ENCODE assay signal across 26 cellular contexts in genomic region chr10:54613162-54613561, GRCh38.
DNase-seq lines count a peak whose midpoint lies in the region; ATAC-seq and TF ChIP-seq lines count a peak whose summit lies in the region.
"Had no signal": no experiment of that assay in that cellular context is flagged by ENCODE, and none has a peak within 500 bp of the region (broad histone marks: within the 10 kb centered on the region; RNA-seq: fewer than 3 reads in every experiment).

No MANE protein-coding gene starts in this region.

- H3K4me1 ChIP-seq in IMR-90 (ENCODE audit: control insufficient read depth, insufficient read depth, low read length) (no peaks in the 10 kb centered on the region), fibroblast of lung (ENCODE audit: control insufficient read depth, extremely low read depth, insufficient read depth, low read length) (no peaks in the 10 kb centered on the region), thyroid gland (peaks cover 5 to 19% of the 10 kb centered on the region in 2 donors)
- H3K4me1 ChIP-seq: adrenal gland, BLaER1, pancreas, SJCRH30, stomach, tibial artery had no signal

- H3K18ac ChIP-seq in IMR-90 (ENCODE audit: low read depth, low read length) = no peak overlapping the region

- no peak overlapping the region for H3K4me3 ChIP-seq in IMR-90 (ENCODE audit: insufficient read depth, low read depth, low read length)
- H3K4me3 ChIP-seq in fibroblast of lung (replicated peaks in 1 of 4; ENCODE audit: control extremely low read depth in 1 of 4, insufficient read depth in 1 of 4, low read depth in 3 of 4, low read length in 4 of 4) = no peak overlapping the region
- H3K4me3 ChIP-seq in thyroid gland (replicated peaks in 1 of 3) = no peak overlapping the region
- H3K4me3 ChIP-seq: adrenal gland, BLaER1, dorsolateral prefrontal cortex, pancreas, SJCRH30, stomach, tibial artery had no signal

- no peaks in the 10 kb centered on the region for H3K79me1 ChIP-seq in IMR-90 (ENCODE audit: low read depth in 1 of 2, low read length in 2 of 2)

- in situ Hi-C loops in IMR-90 (cut with MboI; ENCODE audit: low sequenced_read_pairs) = no loop called here

- H3K79me2 ChIP-seq in fibroblast of lung (ENCODE audit: control insufficient read depth, insufficient read depth, low read length) = no peaks in the 10 kb centered on the region

- H2AFZ ChIP-seq in IMR-90 (replicated peaks; ENCODE audit: low read length, poor library complexity) (no peak overlapping the region), fibroblast of lung (ENCODE audit: low read length) (no peak overlapping the region)

- H3K27me3 Mint-ChIP-seq in WTC11 (ENCODE audit: low read depth) = no peaks in the 10 kb centered on the region

- no peak overlapping the region for H3K4ac ChIP-seq in IMR-90 (ENCODE audit: low read depth, low read length)

- TF ChIP-seq RAD21 in IMR-90 (IDR thresholded peaks at IDR 0.05; ENCODE audit: low read length) = no peak

- no peak overlapping the region for H3K4me3 Mint-ChIP-seq in WTC11

- dilution Hi-C loops in IMR-90 (cut with HindIII; ENCODE audit: low sequenced_read_pairs, unreplicated experiment) = no loop called here

- no peak overlapping the region for H2AK9ac ChIP-seq in IMR-90 (replicated peaks; ENCODE audit: low read depth, low read length, poor library complexity)

- H2BK5ac ChIP-seq in IMR-90 (ENCODE audit: low read depth, low read length, poor library complexity, severe bottlenecking) = no peak overlapping the region

- CTCF ChIA-PET in IMR-90 (lab: Yijun Ruan, JAX) (no interaction called here), WTC11 (lab: Charles Lee) (no interaction called here)

- 0 out of 2 replicates have a peak overlapping the region, but pooled peaks have one; percentile 35 for H3K27ac Mint-ChIP-seq in WTC11

- no peak overlapping the region for H2BK120ac ChIP-seq in IMR-90 (ENCODE audit: low read depth, low read length)

- no peaks in the 10 kb centered on the region for H3K36me3 Mint-ChIP-seq in WTC11

- intact Hi-C loops in IMR-90 (cut with micrococcal nuclease) = no loop called here
- intact Hi-C loops in thyroid gland (cut with DNase I) = no loop called here

- no peak overlapping the region for H3K14ac ChIP-seq in IMR-90 (replicated peaks; ENCODE audit: low read depth, low read length)

- H4K20me1 ChIP-seq in IMR-90 (ENCODE audit: insufficient read depth, low read length) = no peaks in the 10 kb centered on the region
- no peaks in the 10 kb centered on the region for H4K20me1 ChIP-seq in fibroblast of lung (ENCODE audit: control insufficient read depth, extremely low read depth, insufficient read depth, low read length)
- H4K20me1 ChIP-seq: BLaER1 had no signal

- no peaks in the 10 kb centered on the region for H3K9me1 ChIP-seq in IMR-90 (ENCODE audit: insufficient read depth, low read length)

- H3K4me2 ChIP-seq in IMR-90 (ENCODE audit: low read depth, low read length) (no peak overlapping the region), fibroblast of lung (ENCODE audit: extremely low read depth, insufficient read depth, low read length) (no peak overlapping the region)
- H3K4me2 ChIP-seq: BLaER1 had no signal

- H2BK15ac ChIP-seq in IMR-90 (ENCODE audit: low read depth, low read length) = no peak overlapping the region

- TF ChIP-seq CTCF in IMR-90 (conservative IDR thresholded peaks at IDR 0.05; ENCODE audit: low read depth, low read length) = no peak
- TF ChIP-seq CTCF in WTC11 (IDR thresholded peaks at IDR 0.05) = no peak
- TF ChIP-seq CTCF in fibroblast of lung (conservative IDR thresholded peaks at IDR 0.05 in 1 of 2, IDR thresholded peaks at IDR 0.05 in 1 of 2; ENCODE audit: low read depth in 1 of 2, low read length in 2 of 2) = no peak
- TF ChIP-seq CTCF in thyroid gland (IDR thresholded peaks at IDR 0.05) = no peak

- no peaks in the 10 kb centered on the region for H3K9me3 ChIP-seq in IMR-90 (ENCODE audit: control insufficient read depth, insufficient read depth, low read length)
- H3K9me3 ChIP-seq in fibroblast of lung (ENCODE audit: control insufficient read depth, insufficient read depth, low read depth, low read length) = no peaks in the 10 kb centered on the region
- H3K9me3 ChIP-seq in thyroid gland = no peaks in the 10 kb centered on the region
- H3K9me3 ChIP-seq: adrenal gland, BLaER1, pancreas, SJCRH30, stomach, tibial artery had no signal

- no peak overlapping the region for H2AK5ac ChIP-seq in IMR-90 (ENCODE audit: low read depth, low read length)

- DNase-seq in IMR-90 = no peak
- DNase-seq in WTC11 (ENCODE audit: low spot score) = no peak
- DNase-seq in fibroblast of lung (ENCODE audit: low read depth in 2 of 2) = peak; percentile 1 to 29
- no peak for DNase-seq in thyroid gland
- no peak for DNase-seq in SK-N-DZ (ENCODE audit: low spot score)
- DNase-seq in SKM-1 treated with dmso at 0.1 percent for 144 hours (lab: John Stamatoyannopoulos, UW; ENCODE audit: unreplicated experiment) = no peak
- DNase-seq: activated CD4-positive, alpha-beta T cell treated with anti-CD3 and anti-CD28 coated beads, Interleukin-2, amount 50 U/mL, for 48 hours; activated CD4-positive, CD25-positive, alpha-beta regulatory T cell treated with anti-CD3 and anti-CD28 coated beads, Interleukin-2, amount 50 U/mL, for 72 hours; activated naive CD4-positive, alpha-beta T cell; adrenal gland; dorsolateral prefrontal cortex; H7; mesenchymal stem cell; NCI-H146; NCI-H2107; NCI-H446; NCI-H82; pancreas; right cardiac atrium; SJCRH30; stimulated activated CD4-positive, alpha-beta T cell treated with anti-CD3 and anti-CD28 coated beads, Interleukin-2, amount 100 ng/mL, for 48 hours; stomach; tibial artery had no signal

- H3K36me3 ChIP-seq in IMR-90 (ENCODE audit: control insufficient read depth, insufficient read depth, low read length) (no peaks in the 10 kb centered on the region), fibroblast of lung (ENCODE audit: control insufficient read depth, insufficient read depth, low read length) (no peaks in the 10 kb centered on the region), thyroid gland (no peaks in the 10 kb centered on the region)
- H3K36me3 ChIP-seq: adrenal gland, BLaER1, pancreas, SJCRH30, stomach, tibial artery had no signal

- H2BK20ac ChIP-seq in IMR-90 (ENCODE audit: low read depth, low read length) = no peak overlapping the region

- H4K8ac ChIP-seq in IMR-90 (ENCODE audit: low read depth in 2 of 2, low read length in 2 of 2) = no peak overlapping the region

- H3K56ac ChIP-seq in IMR-90 (ENCODE audit: extremely low read depth, insufficient read depth, low read length) = no peak overlapping the region

- H3K23ac ChIP-seq in IMR-90 (ENCODE audit: low read depth, low read length) = no peak overlapping the region

- ATAC-seq in IMR-90 (ENCODE audit: low read depth) (no peak), WTC11 (no peak), HG02642 (IDR thresholded peaks at IDR 0.05; ENCODE audit: poor library complexity, unreplicated experiment) (no peak)
- ATAC-seq: left lobe of liver, pancreas, right cardiac atrium had no signal

- H3K27ac ChIP-seq in IMR-90 (ENCODE audit: insufficient read depth, low read length) (no peak overlapping the region), fibroblast of lung (ENCODE audit: insufficient read depth, low read length) (no peak overlapping the region), thyroid gland (peak overlapping the region in 2 of 3 donors; percentile 52 to 77)
- H3K27ac ChIP-seq: adrenal gland, BLaER1, dorsolateral prefrontal cortex, pancreas, SJCRH30, stomach, tibial artery had no signal

- no TSS peak for BruUV-seq in IMR-90 (replicated peaks; lab: Mats Ljungman, UMichigan)

- no peaks in the 10 kb centered on the region for H3K9me3 Mint-ChIP-seq in WTC11

- H3K27me3 ChIP-seq in IMR-90 (ENCODE audit: control insufficient read depth, insufficient read depth, low read length) (no peaks in the 10 kb centered on the region), fibroblast of lung (ENCODE audit: control insufficient read depth, insufficient read depth, low read length) (no peaks in the 10 kb centered on the region), thyroid gland (no peaks in the 10 kb centered on the region)
- H3K27me3 ChIP-seq: adrenal gland, BLaER1, dorsolateral prefrontal cortex, pancreas, SJCRH30, stomach, tibial artery had no signal

- TF ChIP-seq POLR2A in IMR-90 (IDR thresholded peaks at IDR 0.05; ENCODE audit: low read depth, low read length) (no peak), thyroid gland (IDR thresholded peaks at IDR 0.05) (no peak)

- H3K9ac ChIP-seq in IMR-90 (ENCODE audit: low read depth, low read length) (no peak overlapping the region), fibroblast of lung (ENCODE audit: insufficient read depth, low read length) (no peak overlapping the region)
- H3K9ac ChIP-seq: BLaER1 had no signal

- POLR2A ChIA-PET in IMR-90 (lab: Charles Lee; ENCODE audit: unreplicated experiment) = no interaction called here
- POLR2A ChIA-PET in WTC11 (lab: Charles Lee) = no interaction called here

- H4K91ac ChIP-seq in IMR-90 (ENCODE audit: insufficient read depth, low read depth, low read length) = no peak overlapping the region

- H4K5ac ChIP-seq in IMR-90 (ENCODE audit: low read depth, low read length) = no peak overlapping the region

- peaks cover 11% of the 10 kb centered on the region for H3K4me1 Mint-ChIP-seq in WTC11

TF ChIP-seq in IMR-90, 13 proteins besides CTCF, POLR2A, EP300 and RAD21 (continues in another document):
- TF ChIP-seq NFE2L2 (IDR thresholded peaks at IDR 0.05; ENCODE audit: low read depth, low read length) (peak; percentile 90), CHD1 (IDR thresholded peaks at IDR 0.05; ENCODE audit: low read depth, low read length) (no peak), FOS (IDR thresholded peaks at IDR 0.05; ENCODE audit: low read depth, low read length) (no peak), MAZ (IDR thresholded peaks at IDR 0.05; ENCODE audit: borderline replicate concordance, low read depth, low read length) (no peak), SMC3 (IDR thresholded peaks at IDR 0.05; ENCODE audit: low read depth, low read length) (no peak), RCOR1 (IDR thresholded peaks at IDR 0.05; ENCODE audit: insufficient replicate concordance, low read length) (no peak)

TF ChIP-seq in WTC11, 78 proteins besides CTCF, POLR2A, EP300 and RAD21 (continues in another document):
- TF ChIP-seq CREB1 (CRISPR knock-in tag; IDR thresholded peaks at IDR 0.05) (no peak), HMGXB4 (CRISPR knock-in tag; IDR thresholded peaks at IDR 0.05) (no peak)

Comparison
In these comparisons a context has a peak if more than half of its experiments do, and no peak if none do; other contexts are left out.
1. DNase-seq: peak in fibroblast of lung (2 of 2); none in IMR-90 (single experiment), WTC11 (single experiment), thyroid gland (0 of 2), SK-N-DZ (single experiment) and SKM-1 treated with dmso at 0.1 percent for 144 hours (single experiment).
2. H3K27ac ChIP-seq: peak in thyroid gland (2 of 3); none in IMR-90 (single experiment) and fibroblast of lung (single experiment).